ENCODE assay signal across 1 cellular context in the genomic region with DNA sequence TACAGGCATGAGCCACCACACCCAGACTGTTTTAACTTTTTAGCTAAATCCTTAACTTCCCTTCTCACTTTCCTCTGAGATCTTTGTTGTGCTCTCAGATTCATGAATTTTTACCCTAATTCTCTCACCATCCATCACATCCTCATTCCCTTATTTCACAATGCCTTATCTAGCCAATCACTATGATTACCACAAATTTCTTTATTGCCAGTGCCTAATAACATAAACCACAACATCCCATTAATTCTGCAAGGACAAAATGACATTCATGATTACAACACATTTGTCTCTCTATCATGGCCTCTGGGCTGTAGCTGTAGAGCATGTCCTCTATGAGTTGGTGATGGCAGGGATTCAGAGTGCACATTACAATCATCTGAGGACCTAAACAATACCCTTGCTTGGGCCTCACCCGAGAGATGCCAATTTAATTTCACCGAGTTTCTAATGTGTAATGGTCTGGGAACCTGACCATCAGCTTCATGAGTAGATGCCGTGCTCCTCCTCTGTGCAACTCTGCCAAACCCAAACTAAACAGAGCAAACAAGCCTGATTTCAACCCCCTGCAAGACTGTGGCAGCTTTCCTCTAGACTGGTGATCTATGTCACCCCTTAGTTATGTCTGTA.
A peak's percentile ranks its signal among the peaks of the same experiment; 100 is the strongest.
TF ChIP-seq lines count a peak whose summit lies in the region.

No MANE protein-coding gene starts in this region.

TF ChIP-seq in HepG2, 621 proteins besides CTCF, POLR2A, EP300 and RAD21 (continued from another document):
- TF ChIP-seq TEAD2 (CRISPR knock-in tag; IDR thresholded peaks at IDR 0.05) = no peak
- TF ChIP-seq NFE2L2 (IDR thresholded peaks at IDR 0.05; ENCODE audit: low read length) = no peak
- no peak for TF ChIP-seq RFX3 (CRISPR knock-in tag; IDR thresholded peaks at IDR 0.05)
- no peak for TF ChIP-seq EED (CRISPR knock-in tag; IDR thresholded peaks at IDR 0.05)
- TF ChIP-seq CC2D1A (CRISPR knock-in tag; IDR thresholded peaks at IDR 0.05) = no peak
- peak; percentile 23; the same call in 1 of the 2 replicates for TF ChIP-seq CEBPB (IDR thresholded peaks at IDR 0.05; ENCODE audit: borderline replicate concordance, low read depth, low read length)
- TF ChIP-seq CENPT (CRISPR knock-in tag; IDR thresholded peaks at IDR 0.05; ENCODE audit: low read depth) = no peak
- no peak for TF ChIP-seq ZNF383 (CRISPR knock-in tag; IDR thresholded peaks at IDR 0.05; ENCODE audit: borderline replicate concordance)
- TF ChIP-seq, protein P1, sequence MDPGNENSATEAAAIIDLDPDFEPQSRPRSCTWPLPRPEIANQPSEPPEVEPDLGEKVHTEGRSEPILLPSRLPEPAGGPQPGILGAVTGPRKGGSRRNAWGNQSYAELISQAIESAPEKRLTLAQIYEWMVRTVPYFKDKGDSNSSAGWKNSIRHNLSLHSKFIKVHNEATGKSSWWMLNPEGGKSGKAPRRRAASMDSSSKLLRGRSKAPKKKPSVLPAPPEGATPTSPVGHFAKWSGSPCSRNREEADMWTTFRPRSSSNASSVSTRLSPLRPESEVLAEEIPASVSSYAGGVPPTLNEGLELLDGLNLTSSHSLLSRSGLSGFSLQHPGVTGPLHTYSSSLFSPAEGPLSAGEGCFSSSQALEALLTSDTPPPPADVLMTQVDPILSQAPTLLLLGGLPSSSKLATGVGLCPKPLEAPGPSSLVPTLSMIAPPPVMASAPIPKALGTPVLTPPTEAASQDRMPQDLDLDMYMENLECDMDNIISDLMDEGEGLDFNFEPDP (CRISPR knock-in tag; conservative IDR thresholded peaks at IDR 0.05) = 0 out of 2 replicates have a peak, but pooled peaks have one; percentile 74
- TF ChIP-seq KDM3A (CRISPR knock-in tag; IDR thresholded peaks at IDR 0.05; ENCODE audit: low read depth) = no peak
- TF ChIP-seq ZNF883 (CRISPR knock-in tag; IDR thresholded peaks at IDR 0.05; ENCODE audit: not compliant biosample characterization) = no peak
- peak; percentile 58 for TF ChIP-seq ZNF7 (CRISPR knock-in tag; IDR thresholded peaks at IDR 0.05)
- no peak for TF ChIP-seq MAFK (conservative IDR thresholded peaks at IDR 0.05 in 1 of 2, IDR thresholded peaks at IDR 0.05 in 1 of 2; ENCODE audit: low read length in 2 of 2)
- TF ChIP-seq MYNN (CRISPR knock-in tag; IDR thresholded peaks at IDR 0.05; ENCODE audit: low read depth) = no peak
